Comparison of ENCODE assay signal across 8 cellular contexts in the genomic region with DNA sequence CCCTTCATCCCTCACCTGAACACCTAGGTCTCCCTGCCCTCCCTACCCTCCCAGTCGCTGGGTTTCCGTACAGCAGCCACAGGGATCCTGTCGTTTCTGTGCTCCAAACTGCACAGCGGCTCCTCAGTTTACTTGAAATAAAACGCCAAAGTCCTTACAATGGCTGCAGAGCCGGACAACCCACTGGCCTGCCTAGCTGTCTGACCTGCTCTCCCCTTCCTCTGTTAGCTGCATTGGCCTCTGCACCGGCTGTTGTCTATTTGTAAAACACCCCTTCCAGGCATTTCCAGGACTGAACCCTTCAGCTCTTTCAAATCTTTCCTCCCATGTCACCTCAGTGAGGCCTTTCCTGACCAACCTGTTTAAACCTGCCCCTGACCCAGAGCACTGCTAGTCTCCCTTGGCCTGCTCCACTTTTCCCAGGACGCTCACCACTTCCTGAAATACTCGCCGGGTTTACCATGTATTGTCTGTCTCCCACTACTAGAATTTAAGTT. TPM values are rescaled to one million over a fixed set of nuclear protein-coding genes. Genes with fewer than 3 reads are reported as not detected.
DNase-seq lines count a peak whose midpoint lies in the region; ATAC-seq and TF ChIP-seq lines count a peak whose summit lies in the region.

No MANE protein-coding gene starts in this region.

- no peaks in the 10 kb centered on the region for H3K9me2 ChIP-seq in Loucy (replicated peaks; ENCODE audit: low read depth, low read length)

- POLR2A ChIA-PET in CD4-positive, alpha-beta memory T cell (lab: Charles Lee; ENCODE audit: partially characterized antibody), result interaction anchor here (1.6 to 11.9 kb wide), 4 partner anchors 13 to 49 kb away, joined by 3 to 271 read pairs (median 106); partner anchors contain the start of genes MGAT1 and ZFP62

- peak overlapping the region; percentile 85 to 96 (median 88) for H3K4me3 Mint-ChIP-seq in CD4-positive, alpha-beta memory T cell

- no peaks in the 10 kb centered on the region for H3K9me3 ChIP-seq in CD4-positive, alpha-beta memory T cell (ENCODE audit: control insufficient read depth in 1 of 2, low read length in 2 of 2)
- no peaks in the 10 kb centered on the region for H3K9me3 ChIP-seq in Loucy (ENCODE audit: insufficient read depth, low read depth, low read length)
- H3K9me3 ChIP-seq in neutrophil, result no peaks in the 10 kb centered on the region

- H3K4me1 ChIP-seq in CD4-positive, alpha-beta memory T cell (ENCODE audit: insufficient read depth, low read length), result peaks cover 57% of the 10 kb centered on the region
- H3K4me1 ChIP-seq in Loucy (ENCODE audit: insufficient read depth, low read length, poor library complexity, severe bottlenecking) (peaks cover 28% of the 10 kb centered on the region), neutrophil (ENCODE audit: control insufficient read depth in 1 of 2, insufficient read depth in 1 of 2, low read depth in 1 of 2, low read length in 1 of 2) (peaks cover 48 to 57% of the 10 kb centered on the region in 2 experiments)

- no peaks in the 10 kb centered on the region for H3K27me3 ChIP-seq in CD4-positive, alpha-beta memory T cell (ENCODE audit: insufficient read depth, low read length)
- H3K27me3 ChIP-seq in Loucy (ENCODE audit: insufficient read depth, low read length, poor library complexity, severe bottlenecking) (no peaks in the 10 kb centered on the region), neutrophil (peaks cover 9% of the 10 kb centered on the region)

- H3K79me2 ChIP-seq in Loucy (ENCODE audit: insufficient read depth, low read length), result peaks cover 35% of the 10 kb centered on the region

- TF ChIP-seq CTCF in Loucy (conservative IDR thresholded peaks at IDR 0.05; ENCODE audit: low read length) (no peak), coronary artery (IDR thresholded peaks at IDR 0.05) (no peak), neutrophil (IDR thresholded peaks at IDR 0.05) (no peak), omental fat pad (IDR thresholded peaks at IDR 0.05) (no peak)

- peak overlapping the region; percentile 91 to 100 (median 96) for H3K27ac Mint-ChIP-seq in CD4-positive, alpha-beta memory T cell

- H3K9me3 Mint-ChIP-seq in CD4-positive, alpha-beta memory T cell, result peaks cover 0 to 2% (median 0%) of the 10 kb centered on the region in 8 donors

- peaks cover 48 to 83% (median 65%) of the 10 kb centered on the region in 4 donors for H3K4me1 Mint-ChIP-seq in CD4-positive, alpha-beta memory T cell

- peak overlapping the region; percentile 93 for H3K27ac ChIP-seq in CD4-positive, alpha-beta memory T cell (ENCODE audit: low read depth, low read length)
- H3K27ac ChIP-seq in coronary artery (peak overlapping the region; percentile 97 to 100), neutrophil (peak overlapping the region; percentile 99)

- ATAC-seq in activated CD4-positive, CD25-positive, alpha-beta regulatory T cell treated with anti-CD3 and anti-CD28 coated beads, Interleukin-2, amount 50 U/mL, for 24 hours, result no peak
- ATAC-seq in omental fat pad (ENCODE audit: low FRiP score) (no peak), HG02938 (IDR thresholded peaks at IDR 0.05; ENCODE audit: unreplicated experiment) (no peak)

- H3K4me2 ChIP-seq in Loucy (ENCODE audit: low read depth, low read length, poor library complexity, severe bottlenecking), result peak overlapping the region; percentile 85

- H3K27me3 Mint-ChIP-seq in CD4-positive, alpha-beta memory T cell, result no peaks in the 10 kb centered on the region

- H3K36me3 Mint-ChIP-seq in CD4-positive, alpha-beta memory T cell, result peaks cover 0 to 10% of the 10 kb centered on the region in 2 donors

- H3K4me3 ChIP-seq in CD4-positive, alpha-beta memory T cell (ENCODE audit: low read length in 2 of 2), result no peak overlapping the region
- peak overlapping the region; percentile 95 for H3K4me3 ChIP-seq in Loucy (ENCODE audit: low read length, poor library complexity, severe bottlenecking)
- peak overlapping the region; percentile 91 for H3K4me3 ChIP-seq in coronary artery
- peak overlapping the region; percentile 82 to 93 for H3K4me3 ChIP-seq in neutrophil (ENCODE audit: low read depth in 1 of 2, low read length in 1 of 2)

- H4K20me1 ChIP-seq in Loucy (ENCODE audit: insufficient read depth, low read length, poor library complexity, severe bottlenecking), result no peaks in the 10 kb centered on the region

- peak overlapping the region; percentile 87 for H3K9ac ChIP-seq in Loucy (ENCODE audit: low read depth, low read length, poor library complexity, severe bottlenecking)

- intact Hi-C loops in CD4-positive, alpha-beta memory T cell (cut with micrococcal nuclease), result loop anchor here (2.0 to 5.0 kb wide), 2 partner anchors 27 to 451 kb away; partner anchors contain the start of gene TRIM52

- no peaks in the 10 kb centered on the region for H3F3A ChIP-seq in Loucy (ENCODE audit: low read depth)

- no peak overlapping the region for H2AFZ ChIP-seq in Loucy (ENCODE audit: low read length)

- CTCF ChIA-PET in CD4-positive, alpha-beta memory T cell (lab: Charles Lee; ENCODE audit: partially characterized antibody), result interaction anchor here (1.1 to 15.0 kb wide), 3 partner anchors 10 to 20 kb away, joined by 4 to 109 read pairs (median 7); no protein-coding TSS in a partner anchor

- no peak for DNase-seq in CD4-positive, alpha-beta memory T cell
- no peak for DNase-seq in coronary artery (ENCODE audit: low spot score)
- no peak for DNase-seq in globus pallidus (ENCODE audit: low spot score)
- DNase-seq in omental fat pad (ENCODE audit: low spot score), result no peak

- no peaks in the 10 kb centered on the region for H3K36me3 ChIP-seq in CD4-positive, alpha-beta memory T cell (ENCODE audit: insufficient read depth, low read length)
- H3K36me3 ChIP-seq in Loucy (ENCODE audit: insufficient read depth, low read length) (no peaks in the 10 kb centered on the region), neutrophil (no peaks in the 10 kb centered on the region)

RNA-seq across cellular contexts. Expression of gene MGAT1, which starts 9.1 kb away (rescaled TPM):
- total RNA-seq in CD4-positive, alpha-beta memory T cell, result 100 to 1,000 TPM; 187 TPM
- polyA plus RNA-seq in CD4-positive, alpha-beta memory T cell, result 100 to 1,000 TPM; 135 to 150 TPM
- 100 to 1,000 TPM; 159 to 376 (median 258) TPM for total RNA-seq in omental fat pad

RNA-seq across cellular contexts. Expression of gene ZFP62, which starts 49.4 kb away (rescaled TPM):
- 10 to 100 TPM; 71.1 to 71.7 TPM for total RNA-seq in CD4-positive, alpha-beta memory T cell
- polyA plus RNA-seq in CD4-positive, alpha-beta memory T cell, result 10 to 100 TPM; 11.4 to 21.1 TPM
- 10 to 100 TPM in 3 of 4 donors, 1 to 10 TPM in 1; 9.2 to 21.8 (median 10.8) TPM for total RNA-seq in omental fat pad

Comparison
In these comparisons a context has a peak if more than half of its experiments do, and no peak if none do; other contexts are left out.
1. H3K4me3 ChIP-seq: peak in Loucy (single experiment), coronary artery (single experiment) and neutrophil (2 of 2); none in CD4-positive, alpha-beta memory T cell (0 of 2).
2. Peak in every context shown above with its lines, with median percentiles within 50 percentile points of each other: H3K27ac ChIP-seq.